In genomic region chr16:75479421-75479990, GRCh38 we compare ENCODE assay signal across 8 cellular contexts. TPM values are rescaled to one million over a fixed set of nuclear protein-coding genes. Genes with fewer than 3 reads are reported as not detected.
"Had no signal": no experiment of that assay in that cellular context is flagged by ENCODE, and none has a peak within 500 bp of the region (broad histone marks: within the 10 kb centered on the region; RNA-seq: fewer than 3 reads in every experiment).

No MANE protein-coding gene starts in this region.

- H3K4me1 Mint-ChIP-seq: GM23338 had no signal

- FAIRE-seq: H1, H54, K562 had no signal

- H3K4me3 Mint-ChIP-seq: GM23338, H9 had no signal

- H3K4me3 ChIP-seq: GM23338, K562 had no signal

- H3K9me3 Mint-ChIP-seq: GM23338, H9 had no signal

- ATAC-seq: K562 had no signal

- H3K27ac Mint-ChIP-seq: GM23338, H9 had no signal

- DNase-seq: H9, HCEC 1CT, IMR-90 had no signal

- H2AFZ ChIP-seq: GM23338 had no signal

- H3K4me2 ChIP-seq: GM23338 had no signal

RNA-seq across cellular contexts. Expression of gene CHST6, which starts 15.7 kb away (rescaled TPM):
- total RNA-seq: HT1080 had no signal

RNA-seq across cellular contexts. Expression of gene CHST5, which starts 56.4 kb away (rescaled TPM):
- total RNA-seq: GM23338, H9, HT1080, IMR-90 had no signal
- polyA plus RNA-seq: GM23338, IMR-90 had no signal
